Comparison of ENCODE assay signal across 8 cellular contexts in the genomic region with DNA sequence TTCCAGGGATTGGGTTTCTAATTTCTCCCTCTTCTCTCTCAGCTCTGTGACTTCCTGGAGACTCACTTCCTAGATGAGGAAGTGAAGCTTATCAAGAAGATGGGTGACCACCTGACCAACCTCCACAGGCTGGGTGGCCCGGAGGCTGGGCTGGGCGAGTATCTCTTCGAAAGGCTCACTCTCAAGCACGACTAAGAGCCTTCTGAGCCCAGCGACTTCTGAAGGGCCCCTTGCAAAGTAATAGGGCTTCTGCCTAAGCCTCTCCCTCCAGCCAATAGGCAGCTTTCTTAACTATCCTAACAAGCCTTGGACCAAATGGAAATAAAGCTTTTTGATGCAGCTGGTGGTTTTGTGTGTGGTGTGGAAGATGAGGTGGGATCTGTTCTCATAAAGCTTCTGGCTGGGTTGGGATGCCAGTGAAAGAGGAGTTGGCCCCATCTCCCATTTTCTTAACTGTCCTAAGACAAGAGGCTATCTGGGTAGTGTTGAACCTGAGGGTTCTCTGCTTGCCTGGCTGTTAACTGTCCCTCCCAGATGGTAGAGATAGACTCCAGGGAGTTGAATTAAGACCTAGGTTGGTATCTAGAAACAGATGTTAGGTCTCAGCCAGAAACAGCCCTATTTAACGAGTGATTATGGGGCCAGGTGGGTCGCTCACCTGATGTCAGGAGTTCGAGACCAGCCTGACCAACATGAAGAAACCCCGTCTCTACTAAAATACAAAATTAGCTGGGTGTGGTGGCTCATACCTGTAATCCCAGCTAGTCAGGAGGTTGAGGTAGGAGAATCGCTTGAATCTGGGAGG. TPM values are rescaled to one million over a fixed set of nuclear protein-coding genes. Genes with fewer than 3 reads are reported as not detected.
DNase-seq lines count a peak whose midpoint lies in the region; ATAC-seq and TF ChIP-seq lines count a peak whose summit lies in the region.

No MANE protein-coding gene starts in this region.

- peaks cover 11% of the 10 kb centered on the region for H3K9me1 ChIP-seq in IMR-90 (ENCODE audit: insufficient read depth, low read length)

- H3K9me3 ChIP-seq in IMR-90 (ENCODE audit: control insufficient read depth, insufficient read depth, low read length) (no peaks in the 10 kb centered on the region), lower lobe of right lung (no peaks in the 10 kb centered on the region), upper lobe of right lung (no peaks in the 10 kb centered on the region)

- peak overlapping the region in 1 of 2 experiments; percentile 50; a peak in 1 of 4 replicates for H4K8ac ChIP-seq in IMR-90 (ENCODE audit: low read depth in 2 of 2, low read length in 2 of 2)

- CTCF ChIA-PET in BJ (lab: Yijun Ruan, JAX) (interaction anchor here (1.0 to 3.9 kb wide), 6 partner anchors 10 to 179 kb away, joined by 3 to 18 read pairs (median 8); a partner anchor contains a TSS), IMR-90 (lab: Yijun Ruan, JAX) (interaction anchor here (0.6 to 1.3 kb wide), 2 partner anchors 27 to 111 kb away, joined by 3 read pairs; a partner anchor contains a TSS)

- H3K4me3 ChIP-seq in BJ (ENCODE audit: low read depth, low read length) (peak overlapping the region; percentile 78), IMR-90 (ENCODE audit: insufficient read depth, low read depth, low read length) (peak overlapping the region; percentile 78), lower lobe of right lung (peak overlapping the region; percentile 96), upper lobe of right lung (peak overlapping the region; percentile 89)

- H3K4ac ChIP-seq in IMR-90 (ENCODE audit: low read depth, low read length): no peak overlapping the region

- H2AK9ac ChIP-seq in IMR-90 (replicated peaks; ENCODE audit: low read depth, low read length, poor library complexity): no peak overlapping the region

- H3K9ac ChIP-seq in IMR-90 (ENCODE audit: low read depth, low read length): peak overlapping the region; percentile 84

- no peak for ATAC-seq in IMR-90 (ENCODE audit: low read depth)
- ATAC-seq in lower lobe of right lung: no peak
- ATAC-seq in upper lobe of right lung: no peak
- no peak for ATAC-seq in HG02642 (IDR thresholded peaks at IDR 0.05; ENCODE audit: poor library complexity, unreplicated experiment)

- H3K18ac ChIP-seq in IMR-90 (ENCODE audit: low read depth, low read length): no peak overlapping the region

- no peak for TF ChIP-seq CTCF in BJ (IDR thresholded peaks at IDR 0.05; ENCODE audit: insufficient read depth, low read depth, low read length)
- no peak for TF ChIP-seq CTCF in IMR-90 (conservative IDR thresholded peaks at IDR 0.05; ENCODE audit: low read depth, low read length)
- no peak for TF ChIP-seq CTCF in lower lobe of right lung (IDR thresholded peaks at IDR 0.05)
- TF ChIP-seq CTCF in upper lobe of right lung (IDR thresholded peaks at IDR 0.05): no peak

- whole genome bisulfite sequencing in IMR-90 (ENCODE audit: extremely low coverage in 2 of 2, insufficient read length in 1 of 2), 2 experiments: 87% methylated on average over 5 of the region's 10 CpGs; no CpG with 5 or more reads in 1 of the 2 experiments

- in situ Hi-C loops in IMR-90 (cut with MboI; ENCODE audit: low sequenced_read_pairs): loop anchor here (10.0 kb wide), 1 partner anchor 322 kb away; a partner anchor contains a TSS

- H3K27me3 ChIP-seq in BJ (ENCODE audit: control insufficient read depth, insufficient read depth, low read length) (no peaks in the 10 kb centered on the region), IMR-90 (ENCODE audit: control insufficient read depth, insufficient read depth, low read length) (no peaks in the 10 kb centered on the region), lower lobe of right lung (ENCODE audit: low read depth) (no peaks in the 10 kb centered on the region), upper lobe of right lung (no peaks in the 10 kb centered on the region)

- no peak overlapping the region for H4K91ac ChIP-seq in IMR-90 (ENCODE audit: insufficient read depth, low read depth, low read length)

- peaks cover 20% of the 10 kb centered on the region for H3K4me1 ChIP-seq in IMR-90 (ENCODE audit: control insufficient read depth, insufficient read depth, low read length)
- peaks cover 55% of the 10 kb centered on the region for H3K4me1 ChIP-seq in lower lobe of right lung
- peaks cover 41% of the 10 kb centered on the region for H3K4me1 ChIP-seq in upper lobe of right lung

- POLR2A ChIA-PET in BJ (lab: Charles Lee): interaction anchor here (1.1 to 1.2 kb wide), 2 partner anchors 26 to 95 kb away, joined by 3 to 6 read pairs; a partner anchor contains a TSS
- POLR2A ChIA-PET in IMR-90 (lab: Charles Lee; ENCODE audit: unreplicated experiment): interaction anchor here (0.6 to 0.9 kb wide), 2 partner anchors 19 to 26 kb away, joined by 3 to 4 read pairs; no protein-coding TSS in a partner anchor

- H3K36me3 ChIP-seq in BJ (ENCODE audit: control insufficient read depth, insufficient read depth, low read length) (peaks cover 33% of the 10 kb centered on the region), IMR-90 (ENCODE audit: control insufficient read depth, insufficient read depth, low read length) (peaks cover 32% of the 10 kb centered on the region), lower lobe of right lung (peaks cover 55% of the 10 kb centered on the region), upper lobe of right lung (peaks cover 23% of the 10 kb centered on the region)

- H3K79me1 ChIP-seq in IMR-90 (ENCODE audit: low read depth in 1 of 2, low read length in 2 of 2): peaks cover 0 to 52% of the 10 kb centered on the region in 2 experiments; a peak in 3 of 4 replicates

- H2BK15ac ChIP-seq in IMR-90 (ENCODE audit: low read depth, low read length): no peak overlapping the region

- TF ChIP-seq RAD21 in IMR-90 (IDR thresholded peaks at IDR 0.05; ENCODE audit: low read length): no peak

- intact Hi-C loops in IMR-90 (cut with micrococcal nuclease): loop anchor here (10.0 kb wide), 1 partner anchor 322 kb away; a partner anchor contains a TSS
- intact Hi-C loops in lower lobe of right lung (cut with DNase I): no loop called here
- intact Hi-C loops in upper lobe of right lung (cut with DNase I): no loop called here

- no peak; the same call in none of the 2 replicates for TF ChIP-seq POLR2A in IMR-90 (IDR thresholded peaks at IDR 0.05; ENCODE audit: low read depth, low read length)

- H2BK120ac ChIP-seq in IMR-90 (ENCODE audit: low read depth, low read length): no peak overlapping the region

- dilution Hi-C loops in IMR-90 (cut with HindIII; ENCODE audit: low sequenced_read_pairs, unreplicated experiment): no loop called here

- peaks cover 45% of the 10 kb centered on the region for H4K20me1 ChIP-seq in IMR-90 (ENCODE audit: insufficient read depth, low read length)

- H3K23ac ChIP-seq in IMR-90 (ENCODE audit: low read depth, low read length): peak overlapping the region; percentile 67

- H4K5ac ChIP-seq in IMR-90 (ENCODE audit: low read depth, low read length): no peak overlapping the region

- peak overlapping the region; percentile 91 for H3K4me2 ChIP-seq in IMR-90 (ENCODE audit: low read depth, low read length)

- peak overlapping the region; percentile 26 for H2BK5ac ChIP-seq in IMR-90 (ENCODE audit: low read depth, low read length, poor library complexity, severe bottlenecking)

- H3K56ac ChIP-seq in IMR-90 (ENCODE audit: extremely low read depth, insufficient read depth, low read length): no peak overlapping the region

- DNase-seq in BJ (ENCODE audit: low read depth) (no peak), IMR-90 (no peak), lower lobe of right lung (no peak), upper lobe of right lung (no peak), occipital lobe (lab: John Stamatoyannopoulos, UW) (no peak)
- no peak for DNase-seq in NK-92 treated with Interleukin-12 subunit alpha and Interleukin-12 subunit beta, amount 100 ng/mL, for 24 hours (lab: John Stamatoyannopoulos, UW)

- no peak overlapping the region for H2AFZ ChIP-seq in IMR-90 (replicated peaks; ENCODE audit: low read length, poor library complexity)

- no peak overlapping the region for H2BK20ac ChIP-seq in IMR-90 (ENCODE audit: low read depth, low read length)

- peak overlapping the region; percentile 66; the same call in 1 of the 2 replicates for H3K14ac ChIP-seq in IMR-90 (replicated peaks; ENCODE audit: low read depth, low read length)

- H2AK5ac ChIP-seq in IMR-90 (ENCODE audit: low read depth, low read length): no peak overlapping the region

- H3K27ac ChIP-seq in IMR-90 (ENCODE audit: insufficient read depth, low read length) (peak overlapping the region; percentile 77; the same call in 1 of the 2 replicates), angular gyrus (ENCODE audit: low read depth, low read length) (peak overlapping the region; percentile 96), lower lobe of right lung (peak overlapping the region; percentile 93), upper lobe of right lung (peak overlapping the region; percentile 95)

- no TSS peak for BruUV-seq in IMR-90 (replicated peaks; lab: Mats Ljungman, UMichigan)

RNA-seq across cellular contexts. Expression of a gene that starts 1.6 kb away (rescaled TPM):
- 2,664 and 3,340 TPM in 2 replicates for polyA plus RNA-seq in BJ (2011; rRNA removed)
- polyA minus RNA-seq in BJ (2011; rRNA and poly(A)+ RNA removed): 920 and 1,253 TPM in 2 replicates
- total RNA-seq in IMR-90 (2012; rRNA removed): 913 and 1,057 TPM in 2 replicates
- 2,766 and 2,944 TPM in 2 replicates for polyA plus RNA-seq in IMR-90 (2012; rRNA removed)
- 1,686 and 2,711 TPM in 2 replicates for polyA plus RNA-seq in IMR-90 (2012; cell fraction: cytosol; rRNA removed)
- 443 and 473 TPM in 2 replicates for polyA plus RNA-seq in IMR-90 (2012; cell fraction: nucleus; rRNA removed; ENCODE audit: low replicate concordance)
- 9,799 TPM for total RNA-seq in lower lobe of right lung
- 7,346 TPM for total RNA-seq in upper lobe of right lung
- 677 TPM for total RNA-seq in occipital lobe

RNA-seq across cellular contexts. Expression of a gene that starts 12.1 kb away (rescaled TPM):
- polyA plus RNA-seq in BJ (2011; rRNA removed): 141 and 159 TPM in 2 replicates
- 77.8 and 133 TPM in 2 replicates for polyA minus RNA-seq in BJ (2011; rRNA and poly(A)+ RNA removed)
- total RNA-seq in IMR-90 (2012; rRNA removed): 23.3 and 26.1 TPM in 2 replicates
- 169 and 181 TPM in 2 replicates for polyA plus RNA-seq in IMR-90 (2012; rRNA removed)
- 205 and 279 TPM in 2 replicates for polyA plus RNA-seq in IMR-90 (2012; cell fraction: cytosol; rRNA removed)
- 285 and 331 TPM in 2 replicates for polyA plus RNA-seq in IMR-90 (2012; cell fraction: nucleus; rRNA removed; ENCODE audit: low replicate concordance)
- 142 TPM for total RNA-seq in lower lobe of right lung
- total RNA-seq in upper lobe of right lung: 127 TPM
- total RNA-seq in occipital lobe: 12.5 TPM

RNA-seq across cellular contexts. Expression of a gene that starts 26.4 kb away (rescaled TPM):
- polyA plus RNA-seq in BJ (2011; rRNA removed): 36.0 and 49.7 TPM in 2 replicates
- 45.4 and 52.7 TPM in 2 replicates for polyA minus RNA-seq in BJ (2011; rRNA and poly(A)+ RNA removed)
- total RNA-seq in IMR-90 (2012; rRNA removed): 36.1 and 38.7 TPM in 2 replicates
- 72.2 and 74.8 TPM in 2 replicates for polyA plus RNA-seq in IMR-90 (2012; rRNA removed)
- polyA plus RNA-seq in IMR-90 (2012; cell fraction: cytosol; rRNA removed): 45.5 and 80.8 TPM in 2 replicates
- polyA plus RNA-seq in IMR-90 (2012; cell fraction: nucleus; rRNA removed; ENCODE audit: low replicate concordance): 129 and 196 TPM in 2 replicates
- 24.8 TPM for total RNA-seq in lower lobe of right lung
- 35.1 TPM for total RNA-seq in upper lobe of right lung
- total RNA-seq in occipital lobe: 14.2 TPM

RNA-seq across cellular contexts. Expression of a gene that starts 26.9 kb away (rescaled TPM):
- polyA plus RNA-seq in BJ (2011; rRNA removed): 138 and 221 TPM in 2 replicates
- 125 and 166 TPM in 2 replicates for polyA minus RNA-seq in BJ (2011; rRNA and poly(A)+ RNA removed)
- total RNA-seq in IMR-90 (2012; rRNA removed): 354 and 391 TPM in 2 replicates
- polyA plus RNA-seq in IMR-90 (2012; rRNA removed): 196 and 225 TPM in 2 replicates
- polyA plus RNA-seq in IMR-90 (2012; cell fraction: cytosol; rRNA removed): 139 and 243 TPM in 2 replicates
- polyA plus RNA-seq in IMR-90 (2012; cell fraction: nucleus; rRNA removed; ENCODE audit: low replicate concordance): 158 and 323 TPM in 2 replicates
- 45.3 TPM for total RNA-seq in lower lobe of right lung
- 37.6 TPM for total RNA-seq in upper lobe of right lung
- total RNA-seq in occipital lobe: 81.4 TPM

RNA-seq across cellular contexts. Expression of a gene that starts 33.2 kb away (rescaled TPM):
- polyA plus RNA-seq in BJ (2011; rRNA removed) (not detected in 2 replicates), IMR-90 (2012; rRNA removed) (0.33 and 0.53 TPM in 2 replicates)
- polyA minus RNA-seq in BJ (2011; rRNA and poly(A)+ RNA removed): not detected in 2 replicates
- total RNA-seq in IMR-90 (2012; rRNA removed) (0.28 and 0.36 TPM in 2 replicates), lower lobe of right lung (1.9 TPM), upper lobe of right lung (3.0 TPM), occipital lobe (not detected)
- 0.17 and 1.3 TPM in 2 replicates for polyA plus RNA-seq in IMR-90 (2012; cell fraction: cytosol; rRNA removed)
- polyA plus RNA-seq in IMR-90 (2012; cell fraction: nucleus; rRNA removed; ENCODE audit: low replicate concordance): 0.65 and 0.70 TPM in 2 replicates
